In the genomic region with DNA sequence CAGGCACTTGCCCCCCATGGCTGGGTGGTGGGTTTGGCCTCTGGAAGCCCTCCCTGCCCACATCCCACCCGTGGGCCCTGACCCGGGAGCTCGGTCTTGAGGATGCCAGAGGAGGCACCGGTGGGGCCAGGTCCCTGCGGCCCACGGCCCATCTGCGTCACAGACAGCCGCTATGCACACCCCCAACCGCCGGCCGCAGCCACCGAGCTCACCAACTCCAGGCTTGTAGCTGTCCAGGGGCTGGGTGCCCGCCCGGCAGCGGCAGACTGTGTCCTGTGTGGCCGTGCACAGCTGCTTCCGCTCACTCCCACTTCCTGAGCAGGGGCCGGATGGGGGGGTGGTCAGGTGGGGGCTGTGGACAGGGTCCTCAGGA, we compare ENCODE assay signal across 9 cellular contexts. TPM values are rescaled to one million over a fixed set of nuclear protein-coding genes. Genes with fewer than 3 reads are reported as not detected.
DNase-seq lines count a peak whose midpoint lies in the region; ATAC-seq and TF ChIP-seq lines count a peak whose summit lies in the region.
"Had no signal": no experiment of that assay in that cellular context is flagged by ENCODE, and none has a peak within 500 bp of the region (broad histone marks: within the 10 kb centered on the region; RNA-seq: fewer than 3 reads in every experiment).

No MANE protein-coding gene starts in this region.

- POLR2A ChIA-PET in activated CD4-positive, alpha-beta memory T cell treated with anti-CD3 and anti-CD28 coated beads, Interleukin-2, amount 10 ng/mL, durations not matched to agents 7 days and 5 days (lab: Charles Lee) = interaction anchor here (0.9 to 2.5 kb wide), 8 partner anchors 10 to 83 kb away, joined by 3 to 14 read pairs (median 4); a partner anchor contains a TSS

- intact Hi-C loops in left ventricle myocardium inferior (cut with micrococcal nuclease) = no loop called here

- peak overlapping the region; percentile 72 for H3K27ac Mint-ChIP-seq in activated CD4-positive, alpha-beta memory T cell treated with anti-CD3 and anti-CD28 coated beads, Interleukin-2, amount 10 ng/mL, durations not matched to agents 7 days and 5 days
- peak overlapping the region; percentile 74 for H3K27ac Mint-ChIP-seq in stimulated activated effector memory CD8-positive, alpha-beta T cell treated with anti-CD3 and anti-CD28 coated beads, Interleukin-12 subunit alpha, Interleukin-12 subunit beta, amount 100 ng/mL, for 72 hours

- peaks cover 44% of the 10 kb centered on the region for H3K36me3 Mint-ChIP-seq in activated CD4-positive, alpha-beta memory T cell treated with anti-CD3 and anti-CD28 coated beads, Interleukin-2, amount 10 ng/mL, durations not matched to agents 7 days and 5 days (ENCODE audit: low read depth)
- peaks cover 97% of the 10 kb centered on the region for H3K36me3 Mint-ChIP-seq in stimulated activated effector memory CD8-positive, alpha-beta T cell treated with anti-CD3 and anti-CD28 coated beads, Interleukin-12 subunit alpha, Interleukin-12 subunit beta, amount 100 ng/mL, for 72 hours

- no peak for TF ChIP-seq CTCF in left ventricle myocardium inferior (IDR thresholded peaks at IDR 0.05; ENCODE audit: borderline replicate concordance)

- H3K27ac ChIP-seq in left ventricle myocardium inferior (replicated peaks) (peak overlapping the region; percentile 80), substantia nigra (ENCODE audit: low read depth, low read length, poor library complexity, severe bottlenecking) (no peak overlapping the region)
- H3K27ac ChIP-seq: 22Rv1 had no signal

- peak overlapping the region; percentile 61 for H3K4me3 ChIP-seq in left ventricle myocardium inferior

- peaks cover 67% of the 10 kb centered on the region for H3K4me1 Mint-ChIP-seq in activated CD4-positive, alpha-beta memory T cell treated with anti-CD3 and anti-CD28 coated beads, Interleukin-2, amount 10 ng/mL, durations not matched to agents 7 days and 5 days
- H3K4me1 Mint-ChIP-seq in stimulated activated effector memory CD8-positive, alpha-beta T cell treated with anti-CD3 and anti-CD28 coated beads, Interleukin-12 subunit alpha, Interleukin-12 subunit beta, amount 100 ng/mL, for 72 hours = peaks cover 65% of the 10 kb centered on the region

- CTCF ChIA-PET in activated CD4-positive, alpha-beta memory T cell treated with anti-CD3 and anti-CD28 coated beads, Interleukin-2, amount 10 ng/mL, durations not matched to agents 7 days and 5 days (lab: Charles Lee) = no interaction called here

- H3K27me3 ChIP-seq in left ventricle myocardium inferior (ENCODE audit: low read depth) = peaks cover 10% of the 10 kb centered on the region

- peak; percentile 66 for DNase-seq in DMS53 (lab: John Stamatoyannopoulos, UW)
- no peak for DNase-seq in DMS53 treated with DMSO at 0.1 percent for 48 hours (lab: John Stamatoyannopoulos, UW; ENCODE audit: unreplicated experiment)
- DNase-seq in activated CD4-positive, alpha-beta memory T cell treated with anti-CD3 and anti-CD28 coated beads, Interleukin-2, amount 10 ng/mL, durations not matched to agents 7 days and 5 days = peak; percentile 80
- DNase-seq in left ventricle myocardium inferior = peak; percentile 50
- DNase-seq in stimulated activated effector memory CD8-positive, alpha-beta T cell treated with anti-CD3 and anti-CD28 coated beads, Interleukin-12 subunit alpha, Interleukin-12 subunit beta, amount 100 ng/mL, for 72 hours (ENCODE audit: low spot score in 2 of 2) = peak; percentile 52 to 80
- no peak for DNase-seq in substantia nigra (lab: John Stamatoyannopoulos, UW)
- DNase-seq in superior temporal gyrus (ENCODE audit: extremely low spot score) = no peak
- DNase-seq in inferior parietal cortex (ENCODE audit: extremely low spot score) = no peak

- H3K4me1 ChIP-seq in left ventricle myocardium inferior = peaks cover 71% of the 10 kb centered on the region

- peak; percentile 38 for ATAC-seq in stimulated activated effector memory CD8-positive, alpha-beta T cell treated with anti-CD3 and anti-CD28 coated beads, Interleukin-12 subunit alpha, Interleukin-12 subunit beta, amount 100 ng/mL, for 72 hours

- H3K9me3 ChIP-seq in left ventricle myocardium inferior (replicated peaks) = no peaks in the 10 kb centered on the region

- no peaks in the 10 kb centered on the region for H3K27me3 Mint-ChIP-seq in activated CD4-positive, alpha-beta memory T cell treated with anti-CD3 and anti-CD28 coated beads, Interleukin-2, amount 10 ng/mL, durations not matched to agents 7 days and 5 days

- peak overlapping the region; percentile 71 for H3K4me3 Mint-ChIP-seq in activated CD4-positive, alpha-beta memory T cell treated with anti-CD3 and anti-CD28 coated beads, Interleukin-2, amount 10 ng/mL, durations not matched to agents 7 days and 5 days
- peak overlapping the region; percentile 93 for H3K4me3 Mint-ChIP-seq in stimulated activated effector memory CD8-positive, alpha-beta T cell treated with anti-CD3 and anti-CD28 coated beads, Interleukin-12 subunit alpha, Interleukin-12 subunit beta, amount 100 ng/mL, for 72 hours

- peaks cover 2% of the 10 kb centered on the region for H3K9me3 Mint-ChIP-seq in activated CD4-positive, alpha-beta memory T cell treated with anti-CD3 and anti-CD28 coated beads, Interleukin-2, amount 10 ng/mL, durations not matched to agents 7 days and 5 days
- H3K9me3 Mint-ChIP-seq in stimulated activated effector memory CD8-positive, alpha-beta T cell treated with anti-CD3 and anti-CD28 coated beads, Interleukin-12 subunit alpha, Interleukin-12 subunit beta, amount 100 ng/mL, for 72 hours = no peaks in the 10 kb centered on the region

- H3K36me3 ChIP-seq in left ventricle myocardium inferior = peaks cover 16% of the 10 kb centered on the region

RNA-seq across cellular contexts. Expression of a gene that starts 1.2 kb away (rescaled TPM):
- 100 to 1,000 TPM; 237 to 243 TPM for total RNA-seq in activated CD4-positive, alpha-beta memory T cell treated with anti-CD3 and anti-CD28 coated beads, Interleukin-2, amount 10 ng/mL, durations not matched to agents 7 days and 5 days
- 2.2 TPM for total RNA-seq in left ventricle myocardium inferior

RNA-seq across cellular contexts. Expression of a gene that starts 6.4 kb away (rescaled TPM):
- 100 to 1,000 TPM; 115 to 116 TPM for total RNA-seq in activated CD4-positive, alpha-beta memory T cell treated with anti-CD3 and anti-CD28 coated beads, Interleukin-2, amount 10 ng/mL, durations not matched to agents 7 days and 5 days
- total RNA-seq in left ventricle myocardium inferior = not detected

RNA-seq across cellular contexts. Expression of a gene that starts 19.0 kb away (rescaled TPM):
- 100 to 1,000 TPM; 181 TPM for total RNA-seq in activated CD4-positive, alpha-beta memory T cell treated with anti-CD3 and anti-CD28 coated beads, Interleukin-2, amount 10 ng/mL, durations not matched to agents 7 days and 5 days
- 114 TPM for total RNA-seq in left ventricle myocardium inferior

RNA-seq across cellular contexts. Expression of a gene that starts 19.3 kb away (rescaled TPM):
- total RNA-seq in activated CD4-positive, alpha-beta memory T cell treated with anti-CD3 and anti-CD28 coated beads, Interleukin-2, amount 10 ng/mL, durations not matched to agents 7 days and 5 days = 10 to 100 TPM; 13.3 to 14.4 TPM
- 7.9 TPM for total RNA-seq in left ventricle myocardium inferior

RNA-seq across cellular contexts. Expression of a gene that starts 33.8 kb away (rescaled TPM):
- 1 to 10 TPM; 2.0 to 4.2 TPM for total RNA-seq in activated CD4-positive, alpha-beta memory T cell treated with anti-CD3 and anti-CD28 coated beads, Interleukin-2, amount 10 ng/mL, durations not matched to agents 7 days and 5 days
- 0.55 TPM for total RNA-seq in left ventricle myocardium inferior

Comparison
In these comparisons a context has a peak if more than half of its experiments do, and no peak if none do; other contexts are left out.
1. DNase-seq: peak in DMS53 (single experiment), activated CD4-positive, alpha-beta memory T cell treated with anti-CD3 and anti-CD28 coated beads, Interleukin-2, amount 10 ng/mL, durations not matched to agents 7 days and 5 days (single experiment), left ventricle myocardium inferior (single experiment) and stimulated activated effector memory CD8-positive, alpha-beta T cell treated with anti-CD3 and anti-CD28 coated beads, Interleukin-12 subunit alpha, Interleukin-12 subunit beta, amount 100 ng/mL, for 72 hours (2 of 2); none in DMS53 treated with DMSO at 0.1 percent for 48 hours (single experiment), substantia nigra (0 of 49), superior temporal gyrus (single experiment) and inferior parietal cortex (single experiment).
2. RNA of a gene that starts 1.2 kb away (total RNA-seq): 237 to 243 TPM in activated CD4-positive, alpha-beta memory T cell treated with anti-CD3 and anti-CD28 coated beads, Interleukin-2, amount 10 ng/mL, durations not matched to agents 7 days and 5 days; 2.2 TPM in left ventricle myocardium inferior (single experiment); every median in the first group is over 10 times any median in the second.
3. RNA of a gene that starts 6.4 kb away (total RNA-seq): 115 to 116 TPM in activated CD4-positive, alpha-beta memory T cell treated with anti-CD3 and anti-CD28 coated beads, Interleukin-2, amount 10 ng/mL, durations not matched to agents 7 days and 5 days; not detected in left ventricle myocardium inferior (single experiment); every median in the first group is over 100 times any median in the second.